In genomic region chr1:174828264-174828663, GRCh38 we compare ENCODE assay signal across 20 cellular contexts.
"Had no signal": no experiment of that assay in that cellular context is flagged by ENCODE, and none has a peak within 500 bp of the region (broad histone marks: within the 10 kb centered on the region; RNA-seq: fewer than 3 reads in every experiment).

No MANE protein-coding gene starts in this region.

- H3K36me3 ChIP-seq: gastrocnemius medialis, neutrophil, sigmoid colon had no signal

- H3K4me3 ChIP-seq: gastrocnemius medialis, heart right ventricle, mucosa of descending colon, sigmoid colon, skin epidermis, testis, tibial nerve had no signal

- H3K4me1 ChIP-seq: gastrocnemius medialis, sigmoid colon, testis, tibial nerve had no signal

- H3K4me3 Mint-ChIP-seq: dendritic cell treated with granulocyte-macrophage colony-stimulating factor and Interleukin-4, amounts not matched to agents 40 ng/mL and 50 ng/mL, for 4 days; effector memory CD8-positive, alpha-beta T cell; naive thymus-derived CD8-positive, alpha-beta T cell; stimulated activated naive CD8-positive, alpha-beta T cell treated with anti-CD3 and anti-CD28 coated beads, Interleukin-15, Interleukin-2, amounts not matched to agents 100 ng/mL and 50 ng/mL, for 24 hours had no signal

- ATAC-seq: effector memory CD8-positive, alpha-beta T cell; gastrocnemius medialis; heart right ventricle; left lobe of liver; mucosa of descending colon; naive thymus-derived CD8-positive, alpha-beta T cell had no signal

- DNase-seq: cerebellar nuclear complex; effector memory CD8-positive, alpha-beta T cell; erythroblast; gastrocnemius medialis; heart right ventricle; hypothalamus; mucosa of descending colon; naive thymus-derived CD8-positive, alpha-beta T cell; posterior cingulate gyrus; sigmoid colon; stimulated activated CD4-positive, alpha-beta T cell treated with anti-CD3 and anti-CD28 coated beads, Interleukin-2, amount 100 ng/mL, for 24 hours; testis had no signal

- H3K27ac ChIP-seq: gastrocnemius medialis, heart right ventricle, neutrophil, sigmoid colon, skin epidermis, testis, tibial nerve had no signal

- H3K9me3 Mint-ChIP-seq: dendritic cell treated with granulocyte-macrophage colony-stimulating factor and Interleukin-4, amounts not matched to agents 40 ng/mL and 50 ng/mL, for 4 days; effector memory CD8-positive, alpha-beta T cell; naive thymus-derived CD8-positive, alpha-beta T cell; stimulated activated naive CD8-positive, alpha-beta T cell treated with anti-CD3 and anti-CD28 coated beads, Interleukin-15, Interleukin-2, amounts not matched to agents 100 ng/mL and 50 ng/mL, for 24 hours had no signal

- H3K27ac Mint-ChIP-seq: dendritic cell treated with granulocyte-macrophage colony-stimulating factor and Interleukin-4, amounts not matched to agents 40 ng/mL and 50 ng/mL, for 4 days; effector memory CD8-positive, alpha-beta T cell; stimulated activated naive CD8-positive, alpha-beta T cell treated with anti-CD3 and anti-CD28 coated beads, Interleukin-15, Interleukin-2, amounts not matched to agents 100 ng/mL and 50 ng/mL, for 24 hours had no signal

- H3K27me3 ChIP-seq: gastrocnemius medialis, heart right ventricle, neutrophil, sigmoid colon, testis, tibial nerve had no signal

- H3K27me3 Mint-ChIP-seq: dendritic cell treated with granulocyte-macrophage colony-stimulating factor and Interleukin-4, amounts not matched to agents 40 ng/mL and 50 ng/mL, for 4 days; effector memory CD8-positive, alpha-beta T cell; naive thymus-derived CD8-positive, alpha-beta T cell; stimulated activated naive CD8-positive, alpha-beta T cell treated with anti-CD3 and anti-CD28 coated beads, Interleukin-15, Interleukin-2, amounts not matched to agents 100 ng/mL and 50 ng/mL, for 24 hours had no signal

- H3K9me3 ChIP-seq: gastrocnemius medialis, heart right ventricle, mucosa of descending colon, neutrophil, sigmoid colon, testis, tibial nerve had no signal

- FAIRE-seq: colon, islet of Langerhans had no signal
